Comparison of ENCODE assay signal across 8 cellular contexts in the genomic region with DNA sequence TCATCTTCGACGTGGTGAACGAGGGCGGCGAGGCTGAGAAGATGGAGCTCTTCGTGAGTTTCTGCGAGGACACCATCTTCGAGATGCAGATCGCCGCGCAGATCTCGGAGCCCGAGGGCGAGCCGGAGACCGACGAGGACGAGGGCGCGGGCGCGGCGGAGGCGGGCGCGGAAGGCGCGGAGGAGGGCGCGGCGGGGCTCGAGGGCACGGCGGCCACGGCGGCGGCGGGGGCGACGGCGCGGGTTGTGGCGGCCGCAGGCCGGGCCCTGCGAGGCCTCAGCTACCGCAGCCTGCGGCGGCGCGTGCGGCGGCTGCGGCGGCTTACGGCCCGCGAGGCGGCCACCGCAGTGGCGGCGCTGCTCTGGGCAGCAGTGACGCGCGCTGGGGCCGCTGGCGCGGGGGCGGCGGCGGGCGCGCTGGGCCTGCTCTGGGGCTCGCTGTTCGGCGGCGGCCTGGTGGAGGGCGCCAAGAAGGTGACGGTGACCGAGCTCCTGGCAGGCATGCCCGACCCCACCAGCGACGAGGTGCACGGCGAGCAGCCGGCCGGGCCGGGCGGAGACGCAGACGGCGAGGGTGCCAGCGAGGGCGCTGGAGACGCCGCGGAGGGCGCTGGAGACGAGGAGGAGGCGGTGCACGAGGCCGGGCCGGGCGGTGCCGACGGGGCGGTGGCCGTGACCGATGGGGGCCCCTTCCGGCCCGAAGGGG. TPM values are rescaled to one million over a fixed set of nuclear protein-coding genes. Genes with fewer than 3 reads are reported as not detected.
A peak's percentile ranks its signal among the peaks of the same experiment; 100 is the strongest.
DNase-seq lines count a peak whose midpoint lies in the region; ATAC-seq and TF ChIP-seq lines count a peak whose summit lies in the region.
"Had no signal": no experiment of that assay in that cellular context is flagged by ENCODE, and none has a peak within 500 bp of the region (broad histone marks: within the 10 kb centered on the region; RNA-seq: fewer than 3 reads in every experiment).

No MANE protein-coding gene starts in this region.

- H3K4me3 ChIP-seq in CD8-positive, alpha-beta memory T cell (ENCODE audit: low read length), result no peak overlapping the region
- H3K4me3 ChIP-seq in HUES6 (ENCODE audit: low read depth, low read length), result peak overlapping the region; percentile 41
- peak overlapping the region in 1 of 2 donors; percentile 33 for H3K4me3 ChIP-seq in tibial artery

- TF ChIP-seq CTCF in tibial artery (IDR thresholded peaks at IDR 0.05), result no peak

- H3K36me3 Mint-ChIP-seq in CD8-positive, alpha-beta memory T cell, result no peaks in the 10 kb centered on the region
- no peaks in the 10 kb centered on the region for H3K36me3 Mint-ChIP-seq in activated naive CD8-positive, alpha-beta T cell treated with anti-CD3 and anti-CD28 coated beads, Interleukin-2, amount 50 U/mL, for 24 hours (ENCODE audit: low read depth)
- no peaks in the 10 kb centered on the region for H3K36me3 Mint-ChIP-seq in naive thymus-derived CD8-positive, alpha-beta T cell
- H3K36me3 Mint-ChIP-seq: mesothelial cell of epicardium had no signal

- POLR2A ChIA-PET in CD8-positive, alpha-beta memory T cell (lab: Charles Lee), result interaction anchor here (0.5 to 1.5 kb wide), 2 partner anchors 25 to 31 kb away, joined by 3 to 5 read pairs; no protein-coding TSS in a partner anchor
- POLR2A ChIA-PET in naive thymus-derived CD8-positive, alpha-beta T cell (lab: Charles Lee), result no interaction called here

- peaks cover 29 to 52% (median 39%) of the 10 kb centered on the region in 3 donors for H3K4me1 Mint-ChIP-seq in CD8-positive, alpha-beta memory T cell
- H3K4me1 Mint-ChIP-seq in activated naive CD8-positive, alpha-beta T cell treated with anti-CD3 and anti-CD28 coated beads, Interleukin-2, amount 50 U/mL, for 24 hours, result peaks cover 14% of the 10 kb centered on the region
- peaks cover 7 to 20% (median 8%) of the 10 kb centered on the region in 4 donors for H3K4me1 Mint-ChIP-seq in naive thymus-derived CD8-positive, alpha-beta T cell
- H3K4me1 Mint-ChIP-seq: mesothelial cell of epicardium had no signal

- H3K27me3 ChIP-seq in CD8-positive, alpha-beta memory T cell (ENCODE audit: insufficient read depth, low read length, poor library complexity, severe bottlenecking), result no peaks in the 10 kb centered on the region
- H3K27me3 ChIP-seq in HUES6 (ENCODE audit: control insufficient read depth, insufficient read depth, low read length) (peaks cover 20% of the 10 kb centered on the region), tibial artery (peaks cover 0 to 42% of the 10 kb centered on the region in 2 donors)

- no peaks in the 10 kb centered on the region for H3K9me3 ChIP-seq in CD8-positive, alpha-beta memory T cell (ENCODE audit: low read length)
- H3K9me3 ChIP-seq in HUES6 (ENCODE audit: control insufficient read depth, insufficient read depth, low read depth, low read length), result no peaks in the 10 kb centered on the region
- H3K9me3 ChIP-seq in tibial artery, result no peaks in the 10 kb centered on the region

- CTCF ChIA-PET in CD8-positive, alpha-beta memory T cell (lab: Charles Lee), result interaction anchor here (0.8 to 2.8 kb wide), 6 partner anchors 15 to 69 kb away, joined by 3 to 8 read pairs (median 4); a partner anchor contains a TSS

- peaks cover 3% of the 10 kb centered on the region for H3K4me1 ChIP-seq in CD8-positive, alpha-beta memory T cell (ENCODE audit: insufficient read depth, low read length)
- H3K4me1 ChIP-seq in HUES6 (ENCODE audit: control insufficient read depth, insufficient read depth, low read length) (no peaks in the 10 kb centered on the region), tibial artery (peaks cover 0 to 5% (median 2%) of the 10 kb centered on the region in 4 donors)

- peak overlapping the region in 6 of 7 donors; percentile 56 to 93 (median 82) for H3K4me3 Mint-ChIP-seq in CD8-positive, alpha-beta memory T cell
- H3K4me3 Mint-ChIP-seq in activated naive CD8-positive, alpha-beta T cell treated with anti-CD3 and anti-CD28 coated beads, Interleukin-2, amount 50 U/mL, for 24 hours, result peak overlapping the region; percentile 29
- peak overlapping the region in 9 of 10 donors; percentile 49 to 82 (median 72) for H3K4me3 Mint-ChIP-seq in naive thymus-derived CD8-positive, alpha-beta T cell
- H3K4me3 Mint-ChIP-seq: mesothelial cell of epicardium had no signal

- no peak overlapping the region for H3K9ac ChIP-seq in HUES6 (ENCODE audit: low read length)

- H3K27ac Mint-ChIP-seq in CD8-positive, alpha-beta memory T cell, result peak overlapping the region in 1 of 8 donors; percentile 87
- no peak overlapping the region for H3K27ac Mint-ChIP-seq in activated naive CD8-positive, alpha-beta T cell treated with anti-CD3 and anti-CD28 coated beads, Interleukin-2, amount 50 U/mL, for 24 hours
- no peak overlapping the region for H3K27ac Mint-ChIP-seq in naive thymus-derived CD8-positive, alpha-beta T cell
- H3K27ac Mint-ChIP-seq: mesothelial cell of epicardium had no signal

- H3K36me3 ChIP-seq in CD8-positive, alpha-beta memory T cell (ENCODE audit: insufficient read depth, low read length), result no peaks in the 10 kb centered on the region
- H3K36me3 ChIP-seq in HUES6 (ENCODE audit: control insufficient read depth, insufficient read depth, low read length) (peaks cover 7% of the 10 kb centered on the region), tibial artery (no peaks in the 10 kb centered on the region)

- DNase-seq in CD8-positive, alpha-beta memory T cell, result peak in 2 of 5 donors; percentile 19 to 62
- peak; percentile 20 for DNase-seq in activated naive CD8-positive, alpha-beta T cell treated with anti-CD3 and anti-CD28 coated beads, Interleukin-2, amount 50 U/mL, for 24 hours
- no peak for DNase-seq in naive thymus-derived CD8-positive, alpha-beta T cell
- DNase-seq in tibial artery, result no peak
- DNase-seq in RKO (ENCODE audit: low spot score), result no peak
- DNase-seq in dermis blood vessel endothelial cell, result no peak

- intact Hi-C loops in tibial artery (cut with DNase I; ENCODE audit: low total_unique reads), result no loop called here

- H3K27ac ChIP-seq in CD8-positive, alpha-beta memory T cell (ENCODE audit: low read depth, low read length), result no peak overlapping the region
- H3K27ac ChIP-seq in HUES6 (ENCODE audit: low read depth, low read length) (no peak overlapping the region), tibial artery (no peak overlapping the region)

- H3K27me3 Mint-ChIP-seq in CD8-positive, alpha-beta memory T cell, result peaks cover 0 to 3% of the 10 kb centered on the region in 2 donors
- peaks cover 35% of the 10 kb centered on the region for H3K27me3 Mint-ChIP-seq in activated naive CD8-positive, alpha-beta T cell treated with anti-CD3 and anti-CD28 coated beads, Interleukin-2, amount 50 U/mL, for 24 hours
- H3K27me3 Mint-ChIP-seq in naive thymus-derived CD8-positive, alpha-beta T cell, result peaks cover 11 to 57% (median 25%) of the 10 kb centered on the region in 5 donors

- H3K9me3 Mint-ChIP-seq in CD8-positive, alpha-beta memory T cell, result no peaks in the 10 kb centered on the region
- no peaks in the 10 kb centered on the region for H3K9me3 Mint-ChIP-seq in activated naive CD8-positive, alpha-beta T cell treated with anti-CD3 and anti-CD28 coated beads, Interleukin-2, amount 50 U/mL, for 24 hours
- H3K9me3 Mint-ChIP-seq in naive thymus-derived CD8-positive, alpha-beta T cell, result peaks cover 0 to 1% (median 0%) of the 10 kb centered on the region in 9 donors
- H3K9me3 Mint-ChIP-seq: mesothelial cell of epicardium had no signal

- peak; percentile 29 for ATAC-seq in activated naive CD8-positive, alpha-beta T cell treated with anti-CD3 and anti-CD28 coated beads, Interleukin-2, amount 50 U/mL, for 24 hours
- peak; percentile 32 to 63 for ATAC-seq in naive thymus-derived CD8-positive, alpha-beta T cell

RNA-seq across cellular contexts. Expression of a gene that starts 52.6 kb away (rescaled TPM):
- total RNA-seq in CD8-positive, alpha-beta memory T cell, result 100 to 1,000 TPM; 161 to 162 TPM
- polyA plus RNA-seq in CD8-positive, alpha-beta memory T cell, result 178 TPM
- 100 to 1,000 TPM; 221 to 228 TPM for total RNA-seq in naive thymus-derived CD8-positive, alpha-beta T cell
- polyA plus RNA-seq in naive thymus-derived CD8-positive, alpha-beta T cell, result 100 to 1,000 TPM in 2 of 3 donors, 10 to 100 TPM in 1; 85.0 to 113 (median 113) TPM
- total RNA-seq in dermis blood vessel endothelial cell, result 0.09 TPM in 1 of 2 replicates, not detected in the other

RNA-seq across cellular contexts. Expression of a gene that starts 53.9 kb away (rescaled TPM):
- total RNA-seq in CD8-positive, alpha-beta memory T cell, result 100 to 1,000 TPM; 275 to 282 TPM
- polyA plus RNA-seq in CD8-positive, alpha-beta memory T cell, result 401 TPM
- 100 to 1,000 TPM; 335 to 346 TPM for total RNA-seq in naive thymus-derived CD8-positive, alpha-beta T cell
- polyA plus RNA-seq in naive thymus-derived CD8-positive, alpha-beta T cell, result 100 to 1,000 TPM; 400 to 435 (median 432) TPM
- total RNA-seq in dermis blood vessel endothelial cell, result 350 and 735 TPM in 2 replicates

Comparison
In these comparisons a context has a peak if more than half of its experiments do, and no peak if none do; other contexts are left out.
1. H3K4me3 Mint-ChIP-seq: peak in every context shown above with its lines; median percentile 82 in CD8-positive, alpha-beta memory T cell; 72 in naive thymus-derived CD8-positive, alpha-beta T cell; 29 in activated naive CD8-positive, alpha-beta T cell treated with anti-CD3 and anti-CD28 coated beads, Interleukin-2, amount 50 U/mL, for 24 hours.
2. RNA of a gene that starts 52.6 kb away (total RNA-seq): 221 to 228 TPM in naive thymus-derived CD8-positive, alpha-beta T cell and 161 to 162 TPM in CD8-positive, alpha-beta memory T cell; 0.09 TPM in dermis blood vessel endothelial cell; every median in the first group is over 100 times any median in the second.